ENCODE assay signal across 1 cellular context in the genomic region with DNA sequence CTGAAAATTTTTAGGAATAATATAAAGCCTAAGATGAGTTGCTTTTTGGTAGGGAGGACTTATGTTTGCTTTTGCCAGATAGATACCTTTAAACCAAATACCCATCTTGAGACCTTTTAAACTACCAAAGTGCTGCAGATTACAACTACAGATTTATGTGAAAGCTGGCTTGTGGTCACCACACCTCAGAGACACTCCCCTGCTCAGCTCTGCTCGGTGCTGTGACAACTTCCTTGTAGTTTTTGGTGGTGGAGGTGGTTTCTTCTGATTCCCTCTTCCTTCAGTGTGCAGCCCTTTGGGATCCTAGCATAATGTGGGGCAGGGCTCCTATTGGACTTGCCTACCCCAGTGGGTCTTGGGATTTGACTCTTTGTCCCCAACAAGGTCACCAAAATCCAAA.
TF ChIP-seq lines count a peak whose summit lies in the region.

No MANE protein-coding gene starts in this region.

TF ChIP-seq in K562, 482 proteins besides CTCF, POLR2A, EP300 and RAD21:
- no peak for TF ChIP-seq IRF2 (CRISPR knock-in tag; IDR thresholded peaks at IDR 0.05)
- TF ChIP-seq SMAD4 (CRISPR knock-in tag; conservative IDR thresholded peaks at IDR 0.05), result no peak
- TF ChIP-seq BHLHE40 (IDR thresholded peaks at IDR 0.05; ENCODE audit: low read length), result no peak
- TF ChIP-seq EZH2 (IDR thresholded peaks at IDR 0.05; ENCODE audit: borderline replicate concordance, low read depth, low read length), result no peak
- no peak for TF ChIP-seq ZNF668 (CRISPR knock-in tag; IDR thresholded peaks at IDR 0.05)
- TF ChIP-seq, protein P1, sequence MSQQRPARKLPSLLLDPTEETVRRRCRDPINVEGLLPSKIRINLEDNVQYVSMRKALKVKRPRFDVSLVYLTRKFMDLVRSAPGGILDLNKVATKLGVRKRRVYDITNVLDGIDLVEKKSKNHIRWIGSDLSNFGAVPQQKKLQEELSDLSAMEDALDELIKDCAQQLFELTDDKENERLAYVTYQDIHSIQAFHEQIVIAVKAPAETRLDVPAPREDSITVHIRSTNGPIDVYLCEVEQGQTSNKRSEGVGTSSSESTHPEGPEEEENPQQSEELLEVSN (IDR thresholded peaks at IDR 0.05; ENCODE audit: borderline replicate concordance in 1 of 2, extremely low read depth in 1 of 2, insufficient read depth in 1 of 2, insufficient read length in 1 of 2, low read depth in 1 of 2, low read length in 1 of 2, poor library complexity in 1 of 2, severe bottlenecking in 1 of 2), result no peak
- no peak for TF ChIP-seq DACH1 (IDR thresholded peaks at IDR 0.05; ENCODE audit: partially characterized antibody)
